ENCODE assay signal across 6 cellular contexts in genomic region chr11:65353900-65354264, GRCh38. TPM values are rescaled to one million over a fixed set of nuclear protein-coding genes. Genes with fewer than 3 reads are reported as not detected.
DNase-seq lines count a peak whose midpoint lies in the region; ATAC-seq and TF ChIP-seq lines count a peak whose summit lies in the region.

No MANE protein-coding gene starts in this region.

- H3K79me2 ChIP-seq in MM.1S (ENCODE audit: low read length): no peaks in the 10 kb centered on the region

- H3K4me1 ChIP-seq in MM.1S (ENCODE audit: low read length) (peaks cover 11% of the 10 kb centered on the region; the same call in 1 of the 2 replicates), ectodermal cell (ENCODE audit: control insufficient read depth, insufficient read depth, low read length) (peaks cover 7% of the 10 kb centered on the region), prostate gland (replicated peaks) (peaks cover 5% of the 10 kb centered on the region)

- H2AFZ ChIP-seq in MM.1S (ENCODE audit: low read length): peak overlapping the region; percentile 61; the same call in 1 of the 2 replicates

- H3K4me2 ChIP-seq in MM.1S (ENCODE audit: low read depth, low read length): peak overlapping the region; percentile 74

- TF ChIP-seq CTCF in MM.1S (IDR thresholded peaks at IDR 0.05; ENCODE audit: low read length) (no peak), prostate gland (IDR thresholded peaks at IDR 0.05) (no peak)

- peaks cover 18% of the 10 kb centered on the region for H3F3A ChIP-seq in MM.1S (ENCODE audit: insufficient read depth, low read length)

- ATAC-seq in GM21825 (IDR thresholded peaks at IDR 0.05; ENCODE audit: unreplicated experiment) (no peak), HG02870 (IDR thresholded peaks at IDR 0.05; ENCODE audit: unreplicated experiment) (no peak), GM21576 (IDR thresholded peaks at IDR 0.05; ENCODE audit: unreplicated experiment) (no peak)

- DNase-seq in MM.1S (no peak), prostate gland (ENCODE audit: low spot score) (no peak)

- intact Hi-C loops in prostate gland (cut with DNase I): no loop called here

- H3K27ac ChIP-seq in MM.1S (ENCODE audit: low read length) (no peak overlapping the region), ectodermal cell (ENCODE audit: insufficient read depth, low read depth, low read length, poor library complexity, severe bottlenecking) (no peak overlapping the region), prostate gland (peak overlapping the region; percentile 70 to 78)

- H3K9ac ChIP-seq in MM.1S (ENCODE audit: low read length): peak overlapping the region; percentile 19; the same call in 1 of the 2 replicates

- H3K36me3 ChIP-seq in MM.1S (replicated peaks; ENCODE audit: insufficient read depth, low read length) (no peaks in the 10 kb centered on the region), ectodermal cell (ENCODE audit: control insufficient read depth, insufficient read depth, low read length) (peaks cover 31% of the 10 kb centered on the region), prostate gland (peaks cover 7 to 13% of the 10 kb centered on the region in 2 donors)

- no peak for TF ChIP-seq POLR2A in prostate gland (IDR thresholded peaks at IDR 0.05)

- H3K27me3 ChIP-seq in MM.1S (replicated peaks; ENCODE audit: insufficient read depth, low read length) (no peaks in the 10 kb centered on the region), ectodermal cell (ENCODE audit: control insufficient read depth, insufficient read depth, low read length, poor library complexity, severe bottlenecking) (peaks cover 27% of the 10 kb centered on the region), prostate gland (replicated peaks; ENCODE audit: insufficient read depth) (no peaks in the 10 kb centered on the region)

- H4K20me1 ChIP-seq in MM.1S (ENCODE audit: insufficient read depth, low read length): no peaks in the 10 kb centered on the region

- 28 to 31% methylated on average over 16 of the region's 16 CpGs for WGBS in ectodermal cell, 2 experiments
- 5% methylated on average over 16 of the region's 16 CpGs for WGBS in prostate gland

- H3K9me2 ChIP-seq in MM.1S (replicated peaks; ENCODE audit: insufficient read depth, low read length): no peaks in the 10 kb centered on the region

- H3K4me3 ChIP-seq in MM.1S (ENCODE audit: low read length) (peak overlapping the region; percentile 58), ectodermal cell (ENCODE audit: insufficient read depth, low read depth, low read length) (peak overlapping the region; percentile 74), prostate gland (peak overlapping the region; percentile 72 to 80)

- H3K9me3 ChIP-seq in MM.1S (replicated peaks; ENCODE audit: insufficient read depth, low read length) (no peaks in the 10 kb centered on the region), ectodermal cell (ENCODE audit: control insufficient read depth, low read length) (no peaks in the 10 kb centered on the region), prostate gland (no peaks in the 10 kb centered on the region)

RNA-seq across cellular contexts. Expression of gene TIGD3, which starts 0.7 kb away (rescaled TPM):
- polyA plus RNA-seq in ectodermal cell (2013, experiment 1 of 4): 1.2 TPM
- 1.8 TPM for polyA plus RNA-seq in ectodermal cell (2013, experiment 2 of 4)
- 1.7 TPM for polyA plus RNA-seq in ectodermal cell (2013, experiment 3 of 4)
- 1.1 TPM for polyA plus RNA-seq in ectodermal cell (2013, experiment 4 of 4)
- total RNA-seq in prostate gland: 1 to 10 TPM in 1 of 2 donors, under 1 TPM in 1; 0.27 to 4.7 TPM

RNA-seq across cellular contexts. Expression of gene DPF2, which starts 20.2 kb away (rescaled TPM):
- 90.5 TPM for polyA plus RNA-seq in ectodermal cell (2013, experiment 1 of 4)
- polyA plus RNA-seq in ectodermal cell (2013, experiment 2 of 4): 86.5 TPM
- polyA plus RNA-seq in ectodermal cell (2013, experiment 3 of 4): 85.7 TPM
- 94.8 TPM for polyA plus RNA-seq in ectodermal cell (2013, experiment 4 of 4)
- total RNA-seq in prostate gland: 10 to 100 TPM; 39.3 to 74.1 TPM

RNA-seq across cellular contexts. Expression of gene SLC25A45, which starts 28.6 kb away (rescaled TPM):
- polyA plus RNA-seq in ectodermal cell (2013, experiment 1 of 4): 0.43 TPM
- 0.80 TPM for polyA plus RNA-seq in ectodermal cell (2013, experiment 2 of 4)
- 1.1 TPM for polyA plus RNA-seq in ectodermal cell (2013, experiment 3 of 4)
- 0.93 TPM for polyA plus RNA-seq in ectodermal cell (2013, experiment 4 of 4)
- total RNA-seq in prostate gland: 10 to 100 TPM; 11.7 to 13.3 TPM

RNA-seq across cellular contexts. Expression of gene FRMD8, which starts 32.6 kb away (rescaled TPM):
- polyA plus RNA-seq in ectodermal cell (2013, experiment 1 of 4): 15.0 TPM
- polyA plus RNA-seq in ectodermal cell (2013, experiment 2 of 4): 16.6 TPM
- polyA plus RNA-seq in ectodermal cell (2013, experiment 3 of 4): 12.3 TPM
- 12.3 TPM for polyA plus RNA-seq in ectodermal cell (2013, experiment 4 of 4)
- total RNA-seq in prostate gland: 100 to 1,000 TPM in 1 of 2 donors, 10 to 100 TPM in 1; 36.1 to 106 TPM

RNA-seq across cellular contexts. Expression of gene CDC42EP2, which starts 39.2 kb away (rescaled TPM):
- 2.3 TPM for polyA plus RNA-seq in ectodermal cell (2013, experiment 1 of 4)
- polyA plus RNA-seq in ectodermal cell (2013, experiment 2 of 4): 1.4 TPM
- polyA plus RNA-seq in ectodermal cell (2013, experiment 3 of 4): 2.6 TPM
- polyA plus RNA-seq in ectodermal cell (2013, experiment 4 of 4): 2.1 TPM
- total RNA-seq in prostate gland: 1 to 10 TPM; 7.7 to 8.7 TPM

Comparison
In these comparisons a context has a peak if more than half of its experiments do, and no peak if none do; other contexts are left out.
1. H3K27ac ChIP-seq: peak in prostate gland (2 of 2); none in MM.1S (single experiment) and ectodermal cell (single experiment).
2. Peak in every context shown above with its lines, with median percentiles within 50 percentile points of each other: H3K4me3 ChIP-seq.